ENCODE assay signal across 5 cellular contexts in genomic region chr9:79308012-79308411, GRCh38.
"Had no signal": no experiment of that assay in that cellular context is flagged by ENCODE, and none has a peak within 500 bp of the region (broad histone marks: within the 10 kb centered on the region; RNA-seq: fewer than 3 reads in every experiment).

No MANE protein-coding gene starts in this region.

- DNase-seq: GM23248, GOT3, H7, IMR-90, KG1 had no signal
